ENCODE assay signal across 1 cellular context in the genomic region with DNA sequence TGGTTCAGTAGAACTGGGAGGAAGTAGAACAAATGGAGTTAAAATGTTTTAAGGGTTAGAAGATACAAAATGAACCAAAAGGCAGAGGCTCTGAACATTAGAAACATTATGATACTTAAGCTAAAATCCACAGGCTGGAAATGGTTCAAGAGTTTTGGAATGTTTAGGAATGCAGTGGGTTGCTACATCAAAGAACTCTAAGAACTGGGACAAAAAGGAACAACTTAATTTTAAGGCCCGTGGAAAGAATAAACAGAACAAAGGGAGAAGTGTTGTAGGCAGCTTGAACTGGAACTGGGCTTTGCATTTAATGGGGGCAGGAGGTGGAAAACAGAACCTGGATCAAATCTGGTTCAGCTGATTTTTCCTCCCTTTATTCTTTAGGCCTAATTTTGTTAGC.
TF ChIP-seq lines count a peak whose summit lies in the region.

No MANE protein-coding gene starts in this region.

TF ChIP-seq in GM23338, 12 proteins besides CTCF, POLR2A, EP300 and RAD21 (continued from another document):
- TF ChIP-seq ZNF331 (CRISPR knock-in tag; IDR thresholded peaks at IDR 0.05; ENCODE audit: low read depth) (no peak), STAT1 (IDR thresholded peaks at IDR 0.05; ENCODE audit: unreplicated experiment) (no peak), ETS1 (IDR thresholded peaks at IDR 0.05) (no peak), POLR2AphosphoS5 (IDR thresholded peaks at IDR 0.05; ENCODE audit: low read depth) (no peak), EZH2 (IDR thresholded peaks at IDR 0.05; ENCODE audit: low read depth, unreplicated experiment) (no peak), NANOG (IDR thresholded peaks at IDR 0.05; ENCODE audit: borderline replicate concordance) (no peak), ZNF114 (CRISPR knock-in tag; IDR thresholded peaks at IDR 0.05) (no peak), ZNF462 (CRISPR knock-in tag; IDR thresholded peaks at IDR 0.05) (no peak), EZH2phosphoT487 (IDR thresholded peaks at IDR 0.05; ENCODE audit: unreplicated experiment) (no peak)
- TF ChIP-seq, protein P1, sequence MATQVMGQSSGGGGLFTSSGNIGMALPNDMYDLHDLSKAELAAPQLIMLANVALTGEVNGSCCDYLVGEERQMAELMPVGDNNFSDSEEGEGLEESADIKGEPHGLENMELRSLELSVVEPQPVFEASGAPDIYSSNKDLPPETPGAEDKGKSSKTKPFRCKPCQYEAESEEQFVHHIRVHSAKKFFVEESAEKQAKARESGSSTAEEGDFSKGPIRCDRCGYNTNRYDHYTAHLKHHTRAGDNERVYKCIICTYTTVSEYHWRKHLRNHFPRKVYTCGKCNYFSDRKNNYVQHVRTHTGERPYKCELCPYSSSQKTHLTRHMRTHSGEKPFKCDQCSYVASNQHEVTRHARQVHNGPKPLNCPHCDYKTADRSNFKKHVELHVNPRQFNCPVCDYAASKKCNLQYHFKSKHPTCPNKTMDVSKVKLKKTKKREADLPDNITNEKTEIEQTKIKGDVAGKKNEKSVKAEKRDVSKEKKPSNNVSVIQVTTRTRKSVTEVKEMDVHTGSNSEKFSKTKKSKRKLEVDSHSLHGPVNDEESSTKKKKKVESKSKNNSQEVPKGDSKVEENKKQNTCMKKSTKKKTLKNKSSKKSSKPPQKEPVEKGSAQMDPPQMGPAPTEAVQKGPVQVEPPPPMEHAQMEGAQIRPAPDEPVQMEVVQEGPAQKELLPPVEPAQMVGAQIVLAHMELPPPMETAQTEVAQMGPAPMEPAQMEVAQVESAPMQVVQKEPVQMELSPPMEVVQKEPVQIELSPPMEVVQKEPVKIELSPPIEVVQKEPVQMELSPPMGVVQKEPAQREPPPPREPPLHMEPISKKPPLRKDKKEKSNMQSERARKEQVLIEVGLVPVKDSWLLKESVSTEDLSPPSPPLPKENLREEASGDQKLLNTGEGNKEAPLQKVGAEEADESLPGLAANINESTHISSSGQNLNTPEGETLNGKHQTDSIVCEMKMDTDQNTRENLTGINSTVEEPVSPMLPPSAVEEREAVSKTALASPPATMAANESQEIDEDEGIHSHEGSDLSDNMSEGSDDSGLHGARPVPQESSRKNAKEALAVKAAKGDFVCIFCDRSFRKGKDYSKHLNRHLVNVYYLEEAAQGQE (IDR thresholded peaks at IDR 0.05; ENCODE audit: unreplicated experiment): no peak
